16 cellular contexts compared by ENCODE assay signal in the genomic region with DNA sequence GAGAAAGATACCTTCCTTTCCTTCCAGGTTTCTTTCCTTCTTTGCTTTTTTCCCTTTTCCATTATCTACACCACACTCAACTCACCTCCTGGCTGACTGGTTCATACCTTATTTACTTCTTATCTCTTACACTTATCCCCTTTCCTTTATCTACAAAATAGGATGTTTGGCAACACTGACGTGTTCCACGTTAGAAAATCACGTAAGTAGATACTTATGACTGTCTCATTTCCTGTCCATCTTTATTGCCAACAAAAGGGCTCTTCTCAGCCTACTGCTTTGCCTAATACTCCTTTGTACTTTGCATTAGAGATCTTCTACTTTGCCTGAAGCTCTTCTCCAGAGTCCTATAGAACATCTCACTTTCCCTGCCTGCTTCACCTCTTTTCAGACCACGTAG. TPM values are rescaled to one million over a fixed set of nuclear protein-coding genes. Genes with fewer than 3 reads are reported as not detected.
DNase-seq lines count a peak whose midpoint lies in the region; ATAC-seq and TF ChIP-seq lines count a peak whose summit lies in the region.
"Had no signal": no experiment of that assay in that cellular context is flagged by ENCODE, and none has a peak within 500 bp of the region (broad histone marks: within the 10 kb centered on the region; RNA-seq: fewer than 3 reads in every experiment).

No MANE protein-coding gene starts in this region.

- TF ChIP-seq CTCF in fibroblast of mammary gland (conservative IDR thresholded peaks at IDR 0.05; ENCODE audit: control insufficient read depth, insufficient read depth, low read depth, low read length), result no peak

- H3K79me2 ChIP-seq in ACC112 (ENCODE audit: control insufficient read depth, insufficient read depth, low read length, unreplicated experiment), result no peaks in the 10 kb centered on the region

- no peak for ATAC-seq in GM21526 (IDR thresholded peaks at IDR 0.05; ENCODE audit: low FRiP score, unreplicated experiment)

- no peaks in the 10 kb centered on the region for H3K27me3 ChIP-seq in ACC112 (ENCODE audit: insufficient read depth, low read length)

- peak overlapping the region; percentile 8 for H3K27ac ChIP-seq in ACC112 (ENCODE audit: low read depth, low read length)
- H3K27ac ChIP-seq: HL-60, thoracic aorta had no signal

- H3K4me3 ChIP-seq in ACC112 (ENCODE audit: low read depth, low read length) (peak overlapping the region; percentile 1; the same call in 1 of the 2 replicates), fibroblast of mammary gland (ENCODE audit: control insufficient read depth, low read depth, low read length) (no peak overlapping the region)
- H3K4me3 ChIP-seq: lung, thoracic aorta had no signal

- H2AFZ ChIP-seq in ACC112 (ENCODE audit: low read length, unreplicated experiment), result no peak overlapping the region

- no peaks in the 10 kb centered on the region for H3K36me3 ChIP-seq in ACC112 (ENCODE audit: insufficient read depth, low read length)
- H3K36me3 ChIP-seq: thoracic aorta had no signal

- H3K4me1 ChIP-seq in ACC112 (ENCODE audit: control insufficient read depth, insufficient read depth, low read length, unreplicated experiment), result peaks cover 8% of the 10 kb centered on the region

- peak; percentile 10 for DNase-seq in GM03348 (ENCODE audit: low spot score)
- peak; percentile 37 for DNase-seq in RPMI7951 (ENCODE audit: low read depth)
- DNase-seq in fibroblast of mammary gland (ENCODE audit: low read depth), result peak; percentile 71
- no peak for DNase-seq in stimulated activated naive CD4-positive, alpha-beta T cell treated with Interleukin-2 at 50 U/mL for 16 hours (lab: John Stamatoyannopoulos, UW)
- DNase-seq in NK-92 (lab: John Stamatoyannopoulos, UW; ENCODE audit: unreplicated experiment), result no peak
- no peak for DNase-seq in Kasumi-1 (lab: John Stamatoyannopoulos, UW)
- DNase-seq: activated CD4-positive, CD25-positive, alpha-beta regulatory T cell; glutamatergic neuron; NCI-H2081; retina; RPMI8226 had no signal

RNA-seq across cellular contexts. Expression of gene SYNJ1, which starts 25.1 kb away (rescaled TPM):
- 5.0 and 7.1 TPM in 2 replicates for total RNA-seq in RPMI7951 (2014; rRNA removed; shearing (Covaris generic))

Comparison
In these comparisons a context has a peak if more than half of its experiments do, and no peak if none do; other contexts are left out.
1. DNase-seq: peak in GM03348 (single experiment), RPMI7951 (single experiment) and fibroblast of mammary gland (single experiment); none in stimulated activated naive CD4-positive, alpha-beta T cell treated with Interleukin-2 at 50 U/mL for 16 hours (single experiment), NK-92 (single experiment) and Kasumi-1 (0 of 2).